ENCODE assay signal across 22 cellular contexts in the genomic region with DNA sequence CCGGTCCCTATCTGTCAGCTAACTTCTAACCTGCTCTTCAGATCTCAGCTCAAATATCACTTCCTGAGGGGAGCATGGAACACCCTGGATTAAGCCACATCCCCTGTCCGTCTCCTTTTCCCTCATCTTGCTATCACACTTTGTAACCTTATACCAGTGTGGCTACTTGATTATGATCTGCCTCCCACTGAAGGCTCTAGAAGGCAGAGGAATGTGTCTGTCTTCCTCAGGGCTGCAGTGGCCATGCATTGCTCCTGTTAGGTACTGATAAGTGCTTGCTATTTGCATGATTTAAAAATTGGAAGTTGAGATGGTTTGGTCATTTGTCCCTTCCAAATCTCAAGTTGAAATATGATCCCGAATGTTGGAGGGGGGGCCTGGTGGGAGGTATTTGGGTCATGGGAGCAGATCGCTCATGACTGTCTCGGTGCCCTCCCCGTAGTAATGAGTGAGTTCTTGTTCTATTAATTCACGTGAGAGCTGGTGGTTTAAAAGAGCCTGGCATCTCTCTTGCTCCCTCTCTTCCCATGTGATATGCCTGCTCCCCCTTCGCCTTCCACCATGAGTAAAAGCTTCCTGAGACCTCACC.
"Had no signal": no experiment of that assay in that cellular context is flagged by ENCODE, and none has a peak within 500 bp of the region (broad histone marks: within the 10 kb centered on the region; RNA-seq: fewer than 3 reads in every experiment).

No MANE protein-coding gene starts in this region.

- H3K27me3 Mint-ChIP-seq: activated B cell treated with CpG ODN at 0.5 μM for 24 hours; activated CD4-positive, alpha-beta memory T cell treated with anti-CD3 and anti-CD28 coated beads for 36 hours; progenitor cell of endocrine pancreas; type B pancreatic cell had no signal

- DNase-seq: activated B cell treated with CpG ODN at 0.5 μM for 24 hours; activated CD4-positive, alpha-beta memory T cell treated with anti-CD3 and anti-CD28 coated beads for 36 hours; activated CD4-positive, alpha-beta T cell treated with anti-CD3 and anti-CD28 coated beads for 4 hours; activated naive CD4-positive, alpha-beta T cell; activated T-cell treated with anti-CD3 and anti-CD28 coated beads for 4 hours; foreskin keratinocyte; glutamatergic neuron; hippocampal formation; left colon; midbrain; occipital lobe; stimulated activated CD4-positive, alpha-beta T cell treated with anti-CD3 and anti-CD28 coated beads, Interleukin-4, amount 100 ng/mL, for 24 hours; stomach had no signal

- H3K36me3 ChIP-seq: brain microvascular endothelial cell, stomach had no signal

- H3K4me1 Mint-ChIP-seq: activated B cell treated with CpG ODN at 0.5 μM for 24 hours; stimulated activated effector memory CD8-positive, alpha-beta T cell treated with anti-CD3 and anti-CD28 coated beads, Interleukin-12 subunit alpha, Interleukin-12 subunit beta, amount 100 ng/mL, for 72 hours had no signal

- H3K36me3 Mint-ChIP-seq: activated CD4-positive, alpha-beta memory T cell treated with anti-CD3 and anti-CD28 coated beads for 36 hours; stimulated activated effector memory CD8-positive, alpha-beta T cell treated with anti-CD3 and anti-CD28 coated beads, Interleukin-12 subunit alpha, Interleukin-12 subunit beta, amount 100 ng/mL, for 72 hours had no signal

- H3K27ac ChIP-seq: brain microvascular endothelial cell, coronary artery, foreskin keratinocyte, stomach had no signal

- H3K27ac Mint-ChIP-seq: activated B cell treated with CpG ODN at 0.5 μM for 24 hours; activated CD4-positive, alpha-beta memory T cell treated with anti-CD3 and anti-CD28 coated beads for 36 hours; activated T-helper 1 cell treated with anti-CD3 and anti-CD28 coated beads, Interleukin-12 subunit alpha, Interleukin-12 subunit beta, Interleukin-2, Interleukin-4 antibody, amounts not matched to agents 30 ng/mL and 10 ng/mL and 1 ng/mL, durations not matched to agents 14 hours and 24 hours and 36 hours; progenitor cell of endocrine pancreas; stimulated activated effector memory CD8-positive, alpha-beta T cell treated with anti-CD3 and anti-CD28 coated beads, Interleukin-12 subunit alpha, Interleukin-12 subunit beta, amount 100 ng/mL, for 72 hours; T-helper 1 cell treated with Interleukin-12 subunit alpha and Interleukin-12 subunit beta and Interleukin-4 antibody, amounts not matched to agents 30 μg/mL and 1 μg/mL, for 36 hours; type B pancreatic cell had no signal

- H3K4me3 Mint-ChIP-seq: activated B cell treated with CpG ODN at 0.5 μM for 24 hours; activated CD4-positive, alpha-beta memory T cell treated with anti-CD3 and anti-CD28 coated beads for 36 hours; activated T-helper 1 cell treated with anti-CD3 and anti-CD28 coated beads, Interleukin-12 subunit alpha, Interleukin-12 subunit beta, Interleukin-2, Interleukin-4 antibody, amounts not matched to agents 30 ng/mL and 10 ng/mL and 1 ng/mL, durations not matched to agents 14 hours and 24 hours and 36 hours; nephron; stimulated activated effector memory CD8-positive, alpha-beta T cell treated with anti-CD3 and anti-CD28 coated beads, Interleukin-12 subunit alpha, Interleukin-12 subunit beta, amount 100 ng/mL, for 72 hours; T-helper 1 cell treated with Interleukin-12 subunit alpha and Interleukin-12 subunit beta and Interleukin-4 antibody, amounts not matched to agents 30 μg/mL and 1 μg/mL, for 36 hours; type B pancreatic cell had no signal

- ATAC-seq: foreskin keratinocyte; left colon; stimulated activated effector memory CD8-positive, alpha-beta T cell treated with anti-CD3 and anti-CD28 coated beads, Interleukin-12 subunit alpha, Interleukin-12 subunit beta, amount 100 ng/mL, for 72 hours had no signal

- H3K27me3 ChIP-seq: brain microvascular endothelial cell, foreskin keratinocyte, stomach had no signal

- H3K4me1 ChIP-seq: foreskin keratinocyte had no signal

- H3K4me3 ChIP-seq: coronary artery, lung, stomach had no signal
